Comparison of ENCODE assay signal across 11 cellular contexts in genomic region chr17:69733171-69734014, GRCh38.
A peak's percentile ranks its signal among the peaks of the same experiment; 100 is the strongest.
DNase-seq lines count a peak whose midpoint lies in the region; ATAC-seq and TF ChIP-seq lines count a peak whose summit lies in the region.
"Had no signal": no experiment of that assay in that cellular context is flagged by ENCODE, and none has a peak within 500 bp of the region (broad histone marks: within the 10 kb centered on the region; RNA-seq: fewer than 3 reads in every experiment).

No MANE protein-coding gene starts in this region.

- no peak for ATAC-seq in natural killer cell treated with Interleukin-12 subunit alpha and Interleukin-12 subunit beta and Interleukin-15 and Interleukin-18, amount 100 ng/mL, for 72 hours

- no peak overlapping the region for H3K4me3 Mint-ChIP-seq in nephron
- no peak overlapping the region for H3K4me3 Mint-ChIP-seq in natural killer cell treated with Interleukin-12 subunit alpha and Interleukin-12 subunit beta and Interleukin-15 and Interleukin-18, amount 100 ng/mL, for 72 hours

- DNase-seq in DMS153 treated with DMSO at 0.1 percent for 48 hours (lab: John Stamatoyannopoulos, UW; ENCODE audit: unreplicated experiment), result peak; percentile 29
- DNase-seq in NCI-H446 treated with DMSO at 0.1 percent for 48 hours (lab: John Stamatoyannopoulos, UW), result peak; percentile 96
- DNase-seq in epidermal melanocyte (ENCODE audit: insufficient read length, low spot score), result peak; percentile 49
- no peak for DNase-seq in natural killer cell treated with Interleukin-12 subunit alpha and Interleukin-12 subunit beta and Interleukin-15 and Interleukin-18, amount 100 ng/mL, for 72 hours (ENCODE audit: low spot score)
- DNase-seq in activated T-cell treated with anti-CD3 and anti-CD28 coated beads for 4 hours, result no peak
- DNase-seq in inferior parietal cortex (ENCODE audit: extremely low spot score), result no peak
- DNase-seq in stimulated activated naive CD4-positive, alpha-beta T cell (lab: John Stamatoyannopoulos, UW), result no peak
- DNase-seq: NCI-H345, retina, testis had no signal

- peaks cover 33% of the 10 kb centered on the region for H3K4me1 Mint-ChIP-seq in nephron
- H3K4me1 Mint-ChIP-seq in natural killer cell treated with Interleukin-12 subunit alpha and Interleukin-12 subunit beta and Interleukin-15 and Interleukin-18, amount 100 ng/mL, for 72 hours (ENCODE audit: low read depth in 2 of 2), result no peaks in the 10 kb centered on the region

- TF ChIP-seq CTCF in nephron (IDR thresholded peaks at IDR 0.05; ENCODE audit: unreplicated experiment in 3 of 3), result no peak

- H3K36me3 Mint-ChIP-seq in nephron (ENCODE audit: low read depth), result no peaks in the 10 kb centered on the region
- no peaks in the 10 kb centered on the region for H3K36me3 Mint-ChIP-seq in natural killer cell treated with Interleukin-12 subunit alpha and Interleukin-12 subunit beta and Interleukin-15 and Interleukin-18, amount 100 ng/mL, for 72 hours

- H3K27me3 Mint-ChIP-seq in nephron (ENCODE audit: low read depth), result no peaks in the 10 kb centered on the region
- no peaks in the 10 kb centered on the region for H3K27me3 Mint-ChIP-seq in natural killer cell treated with Interleukin-12 subunit alpha and Interleukin-12 subunit beta and Interleukin-15 and Interleukin-18, amount 100 ng/mL, for 72 hours

- H3K9me3 Mint-ChIP-seq in nephron, result peaks cover 14% of the 10 kb centered on the region
- H3K9me3 Mint-ChIP-seq in natural killer cell treated with Interleukin-12 subunit alpha and Interleukin-12 subunit beta and Interleukin-15 and Interleukin-18, amount 100 ng/mL, for 72 hours, result peaks cover 12% of the 10 kb centered on the region

- H3K27ac Mint-ChIP-seq in nephron, result peak overlapping the region in 2 of 3 experiments; percentile 55 to 81
- H3K27ac Mint-ChIP-seq in natural killer cell treated with Interleukin-12 subunit alpha and Interleukin-12 subunit beta and Interleukin-15 and Interleukin-18, amount 100 ng/mL, for 72 hours, result no peak overlapping the region

Comparison
In these comparisons a context has a peak if more than half of its experiments do, and no peak if none do; other contexts are left out.
1. DNase-seq: peak in DMS153 treated with DMSO at 0.1 percent for 48 hours (single experiment), NCI-H446 treated with DMSO at 0.1 percent for 48 hours (single experiment) and epidermal melanocyte (single experiment); none in natural killer cell treated with Interleukin-12 subunit alpha and Interleukin-12 subunit beta and Interleukin-15 and Interleukin-18, amount 100 ng/mL, for 72 hours (single experiment), activated T-cell treated with anti-CD3 and anti-CD28 coated beads for 4 hours (single experiment), inferior parietal cortex (single experiment) and stimulated activated naive CD4-positive, alpha-beta T cell (0 of 6).
2. H3K27ac Mint-ChIP-seq: peak in nephron (2 of 3); none in natural killer cell treated with Interleukin-12 subunit alpha and Interleukin-12 subunit beta and Interleukin-15 and Interleukin-18, amount 100 ng/mL, for 72 hours (0 of 2).